Comparison of ENCODE assay signal across 2 cellular contexts in the genomic region with DNA sequence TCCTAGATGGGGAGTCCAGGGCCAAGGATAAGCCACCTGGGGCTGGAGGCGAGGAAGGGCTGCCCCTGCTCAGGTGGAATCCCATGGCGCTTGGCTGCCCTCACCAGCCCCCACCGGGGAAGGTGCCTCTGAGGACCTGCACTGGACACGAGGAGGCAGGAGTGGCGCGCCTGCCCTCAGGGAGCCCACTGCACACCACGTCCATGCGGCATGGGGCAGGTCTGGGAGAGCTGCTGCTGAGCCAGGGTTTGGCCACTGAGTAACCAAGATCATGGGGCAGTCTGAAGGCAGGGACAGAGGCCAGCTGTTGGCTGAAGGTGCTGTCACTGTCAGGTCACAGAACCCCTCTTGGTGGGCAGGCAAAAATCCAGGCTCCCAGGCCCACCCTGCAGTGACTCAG.
A peak's percentile ranks its signal among the peaks of the same experiment; 100 is the strongest.
TF ChIP-seq lines count a peak whose summit lies in the region.

No MANE protein-coding gene starts in this region.

TF ChIP-seq in K562, 482 proteins besides CTCF, POLR2A, EP300 and RAD21:
- TF ChIP-seq, protein P1, sequence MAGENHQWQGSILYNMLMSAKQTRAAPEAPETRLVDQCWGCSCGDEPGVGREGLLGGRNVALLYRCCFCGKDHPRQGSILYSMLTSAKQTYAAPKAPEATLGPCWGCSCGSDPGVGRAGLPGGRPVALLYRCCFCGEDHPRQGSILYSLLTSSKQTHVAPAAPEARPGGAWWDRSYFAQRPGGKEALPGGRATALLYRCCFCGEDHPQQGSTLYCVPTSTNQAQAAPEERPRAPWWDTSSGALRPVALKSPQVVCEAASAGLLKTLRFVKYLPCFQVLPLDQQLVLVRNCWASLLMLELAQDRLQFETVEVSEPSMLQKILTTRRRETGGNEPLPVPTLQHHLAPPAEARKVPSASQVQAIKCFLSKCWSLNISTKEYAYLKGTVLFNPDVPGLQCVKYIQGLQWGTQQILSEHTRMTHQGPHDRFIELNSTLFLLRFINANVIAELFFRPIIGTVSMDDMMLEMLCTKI (IDR thresholded peaks at IDR 0.05; ENCODE audit: partially characterized antibody), result no peak
- no peak for TF ChIP-seq RFX1 (IDR thresholded peaks at IDR 0.05)
- 0 out of 2 replicates have a peak, but pooled peaks have one; percentile 51 for TF ChIP-seq POLR2G (IDR thresholded peaks at IDR 0.05; ENCODE audit: low read depth, low read length)
- TF ChIP-seq ZNF79 (CRISPR knock-in tag; IDR thresholded peaks at IDR 0.05; ENCODE audit: low read depth), result no peak

TF ChIP-seq in HepG2, 621 proteins besides CTCF, POLR2A, EP300 and RAD21:
- TF ChIP-seq HINFP (CRISPR knock-in tag; IDR thresholded peaks at IDR 0.05; ENCODE audit: low read depth), result no peak
- no peak for TF ChIP-seq CENPT (CRISPR knock-in tag; IDR thresholded peaks at IDR 0.05; ENCODE audit: low read depth)
- TF ChIP-seq ARID3A (IDR thresholded peaks at IDR 0.05; ENCODE audit: low read depth, low read length), result no peak
- peak; percentile 19 for TF ChIP-seq AGO2 (optimal IDR thresholded peaks at IDR 0.05; ENCODE audit: low read depth, low read length)
- no peak for TF ChIP-seq GMEB1 (CRISPR knock-in tag; IDR thresholded peaks at IDR 0.05; ENCODE audit: borderline replicate concordance)
- no peak for TF ChIP-seq KDM6A (CRISPR knock-in tag; IDR thresholded peaks at IDR 0.05; ENCODE audit: low read depth)
- TF ChIP-seq REL (CRISPR knock-in tag; conservative IDR thresholded peaks at IDR 0.05), result no peak
- TF ChIP-seq CBX1 (IDR thresholded peaks at IDR 0.05; ENCODE audit: low read depth), result no peak
